14 cellular contexts compared by ENCODE assay signal in the genomic region with DNA sequence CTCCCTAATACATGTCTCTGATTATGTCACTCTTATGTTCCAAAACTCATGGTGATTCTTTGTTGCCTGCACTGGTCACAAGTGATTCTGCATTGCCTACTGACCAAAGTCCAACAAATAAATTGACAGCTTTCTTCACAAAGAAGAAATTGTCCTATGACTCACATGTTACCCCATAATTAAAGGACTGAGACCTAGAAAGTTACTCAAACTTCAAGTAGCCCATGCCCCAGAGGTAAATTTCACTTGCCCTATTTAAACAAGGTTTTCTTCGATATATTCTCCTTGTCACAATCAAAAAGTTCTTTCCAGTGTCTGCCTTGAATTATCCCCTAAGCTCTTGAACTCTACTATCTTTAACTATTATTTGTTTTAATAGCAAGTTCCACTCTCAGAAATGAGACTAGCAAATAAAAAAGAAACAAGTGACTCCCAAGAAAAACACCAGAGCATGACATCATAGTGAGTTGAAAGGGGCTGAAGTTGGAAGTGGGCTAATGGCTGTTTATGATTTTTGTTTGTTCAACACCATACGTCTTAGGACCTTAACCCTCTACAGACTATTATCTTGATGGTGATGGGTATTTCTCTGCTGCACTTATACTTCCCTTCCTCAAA.
DNase-seq lines count a peak whose midpoint lies in the region; ATAC-seq and TF ChIP-seq lines count a peak whose summit lies in the region.
"Had no signal": no experiment of that assay in that cellular context is flagged by ENCODE, and none has a peak within 500 bp of the region (broad histone marks: within the 10 kb centered on the region; RNA-seq: fewer than 3 reads in every experiment).

No MANE protein-coding gene starts in this region.

- no peak overlapping the region for H3K27ac Mint-ChIP-seq in effector memory CD8-positive, alpha-beta T cell

- H3K4me1 Mint-ChIP-seq in effector memory CD8-positive, alpha-beta T cell (ENCODE audit: low read depth in 2 of 2) = no peaks in the 10 kb centered on the region

- TF ChIP-seq CTCF in AG04450 (IDR thresholded peaks at IDR 0.05; ENCODE audit: low read depth, low read length) = no peak
- TF ChIP-seq CTCF in left ventricle myocardium inferior (IDR thresholded peaks at IDR 0.05; ENCODE audit: borderline replicate concordance) = no peak

- POLR2A ChIA-PET in AG04450 (lab: Yijun Ruan, JAX) = interaction anchor here (0.6 to 0.7 kb wide), 2 partner anchors 24 to 45 kb away, joined by 3 to 8 read pairs; no protein-coding TSS in a partner anchor

- no peak overlapping the region for H3K4me3 Mint-ChIP-seq in effector memory CD8-positive, alpha-beta T cell

- no peaks in the 10 kb centered on the region for H3K36me3 Mint-ChIP-seq in effector memory CD8-positive, alpha-beta T cell (ENCODE audit: insufficient read depth)

- H3K27me3 Mint-ChIP-seq in effector memory CD8-positive, alpha-beta T cell = peaks cover 9 to 13% of the 10 kb centered on the region in 2 donors

- H3K4me3 ChIP-seq in AG04450 (ENCODE audit: low read depth, low read length) (no peak overlapping the region), left ventricle myocardium inferior (no peak overlapping the region)
- H3K4me3 ChIP-seq: cardiac muscle cell, psoas muscle had no signal

- no peak for DNase-seq in AG04450 (ENCODE audit: low read depth, low spot score)
- no peak for DNase-seq in left ventricle myocardium inferior
- no peak for DNase-seq in sciatic nerve (ENCODE audit: low spot score)
- DNase-seq in glomerular visceral epithelial cell (ENCODE audit: extremely low spot score) = no peak
- no peak for DNase-seq in effector memory CD8-positive, alpha-beta T cell
- DNase-seq: activated effector memory CD4-positive, alpha-beta T cell treated with anti-CD3 and anti-CD28 coated beads, Interleukin-2, amount 50 U/mL, for 16 hours; DMS 273 treated with DMSO at 0.1 percent for 48 hours; kidney; stimulated activated CD4-positive, alpha-beta T cell treated with anti-CD3 and anti-CD28 coated beads, Interleukin-2, amount 100 ng/mL, for 48 hours had no signal

- H3K27me3 ChIP-seq in AG04450 (ENCODE audit: control insufficient read depth, insufficient read depth, low read length) (no peaks in the 10 kb centered on the region), left ventricle myocardium inferior (ENCODE audit: low read depth) (no peaks in the 10 kb centered on the region)
- H3K27me3 ChIP-seq: cardiac muscle cell had no signal

- intact Hi-C loops in left ventricle myocardium inferior (cut with micrococcal nuclease) (no loop called here), sciatic nerve (cut with DNase I) (no loop called here)

- CTCF ChIA-PET in AG04450 (lab: Charles Lee) = no interaction called here

- H3K9me3 Mint-ChIP-seq in effector memory CD8-positive, alpha-beta T cell = no peaks in the 10 kb centered on the region

- peak overlapping the region; percentile 31 for H3K27ac ChIP-seq in AG04450 (ENCODE audit: low read depth, low read length)
- peak overlapping the region; percentile 87 for H3K27ac ChIP-seq in angular gyrus (ENCODE audit: low read depth, low read length)
- peak overlapping the region; percentile 69 for H3K27ac ChIP-seq in left ventricle myocardium inferior (replicated peaks)
- H3K27ac ChIP-seq: cardiac muscle cell, psoas muscle had no signal

- peak; percentile 44 for ATAC-seq in sciatic nerve
- ATAC-seq in HG03159 (IDR thresholded peaks at IDR 0.05; ENCODE audit: unreplicated experiment) = no peak
- ATAC-seq in HG02852 (IDR thresholded peaks at IDR 0.05; ENCODE audit: unreplicated experiment) = no peak
- no peak for ATAC-seq in effector memory CD8-positive, alpha-beta T cell (replicated peaks)

- no peaks in the 10 kb centered on the region; the same call in 1 of the 2 replicates for H3K9me3 ChIP-seq in AG04450 (ENCODE audit: control insufficient read depth, insufficient read depth, low read length)
- no peaks in the 10 kb centered on the region for H3K9me3 ChIP-seq in left ventricle myocardium inferior (replicated peaks)
- H3K9me3 ChIP-seq: psoas muscle had no signal

- H3K4me1 ChIP-seq in left ventricle myocardium inferior = peaks cover 52% of the 10 kb centered on the region

- no peaks in the 10 kb centered on the region for H3K36me3 ChIP-seq in left ventricle myocardium inferior
- H3K36me3 ChIP-seq: cardiac muscle cell had no signal

Comparison
In these comparisons a context has a peak if more than half of its experiments do, and no peak if none do; other contexts are left out.
1. H3K27ac ChIP-seq: peak in every context shown above with its lines; median percentile 87 in angular gyrus; 69 in left ventricle myocardium inferior; 31 in AG04450.